In the genomic region with DNA sequence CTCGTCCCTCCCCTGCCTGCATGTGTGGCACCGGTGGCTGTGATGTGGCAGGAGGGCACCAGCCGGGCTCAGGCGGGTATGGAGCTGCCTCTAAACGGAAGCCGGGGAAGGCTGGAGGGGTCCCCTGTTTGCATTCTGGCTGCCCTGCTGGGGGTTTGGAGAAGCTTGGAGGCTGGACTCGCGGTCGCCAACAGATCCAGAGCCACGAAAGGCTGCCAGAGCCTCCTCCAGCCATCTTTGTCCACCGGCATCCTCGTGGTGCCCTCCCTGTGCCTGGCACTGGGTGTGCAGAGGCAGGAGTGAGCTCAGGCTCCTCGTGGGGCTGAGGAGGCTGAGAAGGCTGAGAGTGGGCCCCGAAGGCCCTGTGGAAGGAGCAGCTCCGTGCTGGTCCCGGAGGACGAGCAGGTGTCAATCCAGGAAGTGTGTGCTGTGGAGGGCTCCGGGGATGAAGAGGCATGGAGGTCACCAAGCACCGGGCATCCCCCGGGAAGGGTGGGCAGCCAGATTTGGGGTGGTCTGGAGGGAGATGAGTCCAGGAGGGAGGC, we compare ENCODE assay signal across 1 cellular context.
TF ChIP-seq lines count a peak whose summit lies in the region.

No MANE protein-coding gene starts in this region.

TF ChIP-seq in HepG2, 621 proteins besides CTCF, POLR2A, EP300 and RAD21:
- TF ChIP-seq ZNF557 (CRISPR knock-in tag; IDR thresholded peaks at IDR 0.05) (no peak), ONECUT2 (CRISPR knock-in tag; IDR thresholded peaks at IDR 0.05) (no peak), NRL (CRISPR knock-in tag; IDR thresholded peaks at IDR 0.05; ENCODE audit: borderline replicate concordance) (peak; percentile 24; the same call in 1 of the 2 replicates), HNRNPL (IDR thresholded peaks at IDR 0.05; ENCODE audit: low read depth, low read length) (0 out of 2 replicates have a peak, but pooled peaks have one; percentile 56), ZNF484 (CRISPR knock-in tag; IDR thresholded peaks at IDR 0.05; ENCODE audit: borderline replicate concordance, low read depth) (no peak), NR2F1 (CRISPR knock-in tag; IDR thresholded peaks at IDR 0.05) (no peak), ZNF558 (CRISPR knock-in tag; IDR thresholded peaks at IDR 0.05; ENCODE audit: borderline replicate concordance) (0 out of 2 replicates have a peak, but pooled peaks have one; percentile 11), PHF5A (CRISPR knock-in tag; IDR thresholded peaks at IDR 0.05; ENCODE audit: low read depth, unreplicated experiment) (no peak), GTF2F1 (IDR thresholded peaks at IDR 0.05; ENCODE audit: low read length) (no peak), ZC3H13 (CRISPR knock-in tag; IDR thresholded peaks at IDR 0.05) (no peak), ZNF674 (CRISPR knock-in tag; IDR thresholded peaks at IDR 0.05; ENCODE audit: low read depth) (no peak)
TF ChIP-seq in HepG2: peak in this region for 3.
